In the genomic region with DNA sequence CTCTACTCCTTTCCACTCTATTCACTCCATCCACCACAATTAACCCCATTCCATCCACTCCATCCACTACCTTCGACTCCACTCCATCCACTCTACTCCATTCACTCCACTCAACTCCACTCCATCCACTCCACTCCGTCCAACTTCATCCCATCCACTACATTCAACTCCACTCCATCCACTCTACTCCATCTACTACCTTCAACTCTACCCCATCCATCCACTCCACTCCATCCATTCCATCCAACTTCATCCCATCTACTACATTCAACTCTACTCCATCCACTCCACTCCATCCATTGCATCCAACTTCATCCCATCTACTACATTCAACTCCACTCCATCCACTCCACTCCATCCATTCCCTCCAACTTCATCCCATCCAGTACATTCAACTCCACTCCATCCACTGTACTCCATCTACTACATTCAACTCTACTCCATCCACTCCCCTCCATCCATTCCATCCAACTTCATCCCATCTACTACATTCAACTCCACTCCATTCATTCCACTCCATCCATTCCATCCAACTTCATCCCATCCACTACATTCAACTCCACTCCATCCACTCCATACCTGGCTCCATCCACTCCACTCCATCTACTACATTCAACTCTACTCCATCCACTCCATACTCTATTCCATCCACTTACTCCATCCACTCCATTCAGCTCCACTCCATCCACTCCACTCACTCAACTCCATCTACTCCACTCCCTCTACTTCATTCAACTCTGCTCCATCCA, we compare ENCODE assay signal across 1 cellular context.
TF ChIP-seq lines count a peak whose summit lies in the region.

No MANE protein-coding gene starts in this region.

TF ChIP-seq in K562, 482 proteins besides CTCF, POLR2A, EP300 and RAD21:
- peak; percentile 95 for TF ChIP-seq NEUROD1 (IDR thresholded peaks at IDR 0.05; ENCODE audit: borderline replicate concordance, low read depth, low read length, partially characterized antibody)
- TF ChIP-seq, protein P1, sequence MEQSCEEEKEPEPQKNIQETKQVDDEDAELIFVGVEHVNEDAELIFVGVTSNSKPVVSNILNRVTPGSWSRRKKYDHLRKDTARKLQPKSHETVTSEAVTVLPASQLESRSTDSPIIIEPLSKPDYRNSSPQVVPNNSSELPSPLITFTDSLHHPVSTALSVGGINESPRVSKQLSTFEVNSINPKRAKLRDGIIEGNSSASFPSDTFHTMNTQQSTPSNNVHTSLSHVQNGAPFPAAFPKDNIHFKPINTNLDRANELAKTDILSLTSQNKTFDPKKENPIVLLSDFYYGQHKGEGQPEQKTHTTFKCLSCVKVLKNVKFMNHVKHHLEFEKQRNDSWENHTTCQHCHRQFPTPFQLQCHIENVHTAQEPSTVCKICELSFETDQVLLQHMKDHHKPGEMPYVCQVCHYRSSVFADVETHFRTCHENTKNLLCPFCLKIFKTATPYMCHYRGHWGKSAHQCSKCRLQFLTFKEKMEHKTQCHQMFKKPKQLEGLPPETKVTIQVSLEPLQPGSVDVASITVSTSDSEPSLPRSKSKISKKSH (CRISPR knock-in tag; IDR thresholded peaks at IDR 0.05), result no peak
- TF ChIP-seq EP400 (IDR thresholded peaks at IDR 0.05), result no peak
- TF ChIP-seq, protein P2, sequence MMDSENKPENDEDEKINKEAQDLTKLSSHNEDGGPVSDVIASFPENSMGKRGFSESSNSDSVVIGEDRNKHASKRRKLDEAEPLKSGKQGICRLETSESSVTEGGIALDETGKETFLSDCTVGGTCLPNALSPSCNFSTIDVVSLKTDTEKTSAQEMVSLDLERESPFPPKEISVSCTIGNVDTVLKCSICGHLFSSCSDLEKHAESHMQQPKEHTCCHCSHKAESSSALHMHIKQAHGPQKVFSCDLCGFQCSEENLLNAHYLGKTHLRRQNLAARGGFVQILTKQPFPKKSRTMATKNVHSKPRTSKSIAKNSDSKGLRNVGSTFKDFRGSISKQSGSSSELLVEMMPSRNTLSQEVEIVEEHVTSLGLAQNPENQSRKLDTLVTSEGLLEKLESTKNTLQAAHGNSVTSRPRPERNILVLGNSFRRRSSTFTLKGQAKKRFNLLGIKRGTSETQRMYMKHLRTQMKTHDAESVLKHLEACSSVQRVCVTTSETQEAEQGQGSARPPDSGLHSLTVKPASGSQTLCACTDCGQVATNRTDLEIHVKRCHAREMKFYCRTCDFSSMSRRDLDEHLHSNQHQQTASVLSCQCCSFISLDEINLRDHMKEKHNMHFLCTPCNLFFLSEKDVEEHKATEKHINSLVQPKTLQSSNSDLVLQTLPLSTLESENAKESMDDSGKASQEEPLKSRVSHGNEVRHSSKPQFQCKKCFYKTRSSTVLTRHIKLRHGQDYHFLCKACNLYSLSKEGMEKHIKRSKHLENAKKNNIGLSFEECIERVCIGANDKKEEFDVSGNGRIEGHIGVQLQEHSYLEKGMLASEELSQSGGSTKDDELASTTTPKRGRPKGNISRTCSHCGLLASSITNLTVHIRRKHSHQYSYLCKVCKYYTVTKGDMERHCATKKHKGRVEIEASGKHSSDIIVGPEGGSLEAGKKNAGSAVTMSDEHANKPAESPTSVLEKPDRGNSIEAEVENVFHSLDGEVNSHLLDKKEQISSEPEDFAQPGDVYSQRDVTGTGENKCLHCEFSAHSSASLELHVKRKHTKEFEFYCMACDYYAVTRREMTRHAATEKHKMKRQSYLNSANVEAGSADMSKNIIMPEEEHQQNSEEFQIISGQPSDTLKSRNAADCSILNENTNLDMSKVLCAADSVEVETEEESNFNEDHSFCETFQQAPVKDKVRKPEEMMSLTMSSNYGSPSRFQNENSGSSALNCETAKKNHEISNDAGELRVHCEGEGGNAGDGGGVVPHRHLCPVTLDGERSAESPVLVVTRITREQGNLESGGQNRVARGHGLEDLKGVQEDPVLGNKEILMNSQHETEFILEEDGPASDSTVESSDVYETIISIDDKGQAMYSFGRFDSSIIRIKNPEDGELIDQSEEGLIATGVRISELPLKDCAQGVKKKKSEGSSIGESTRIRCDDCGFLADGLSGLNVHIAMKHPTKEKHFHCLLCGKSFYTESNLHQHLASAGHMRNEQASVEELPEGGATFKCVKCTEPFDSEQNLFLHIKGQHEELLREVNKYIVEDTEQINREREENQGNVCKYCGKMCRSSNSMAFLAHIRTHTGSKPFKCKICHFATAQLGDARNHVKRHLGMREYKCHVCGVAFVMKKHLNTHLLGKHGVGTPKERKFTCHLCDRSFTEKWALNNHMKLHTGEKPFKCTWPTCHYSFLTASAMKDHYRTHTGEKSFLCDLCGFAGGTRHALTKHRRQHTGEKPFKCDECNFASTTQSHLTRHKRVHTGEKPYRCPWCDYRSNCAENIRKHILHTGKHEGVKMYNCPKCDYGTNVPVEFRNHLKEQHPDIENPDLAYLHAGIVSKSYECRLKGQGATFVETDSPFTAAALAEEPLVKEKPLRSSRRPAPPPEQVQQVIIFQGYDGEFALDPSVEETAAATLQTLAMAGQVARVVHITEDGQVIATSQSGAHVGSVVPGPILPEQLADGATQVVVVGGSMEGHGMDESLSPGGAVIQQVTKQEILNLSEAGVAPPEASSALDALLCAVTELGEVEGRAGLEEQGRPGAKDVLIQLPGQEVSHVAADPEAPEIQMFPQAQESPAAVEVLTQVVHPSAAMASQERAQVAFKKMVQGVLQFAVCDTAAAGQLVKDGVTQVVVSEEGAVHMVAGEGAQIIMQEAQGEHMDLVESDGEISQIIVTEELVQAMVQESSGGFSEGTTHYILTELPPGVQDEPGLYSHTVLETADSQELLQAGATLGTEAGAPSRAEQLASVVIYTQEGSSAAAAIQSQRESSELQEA (IDR thresholded peaks at IDR 0.05; ENCODE audit: low read depth), result no peak
- no peak for TF ChIP-seq PHF8 (IDR thresholded peaks at IDR 0.05; ENCODE audit: borderline replicate concordance, low read length)
- TF ChIP-seq NCOA6 (IDR thresholded peaks at IDR 0.05), result no peak
- TF ChIP-seq MCM3 (IDR thresholded peaks at IDR 0.05), result no peak
- TF ChIP-seq, protein P3, sequence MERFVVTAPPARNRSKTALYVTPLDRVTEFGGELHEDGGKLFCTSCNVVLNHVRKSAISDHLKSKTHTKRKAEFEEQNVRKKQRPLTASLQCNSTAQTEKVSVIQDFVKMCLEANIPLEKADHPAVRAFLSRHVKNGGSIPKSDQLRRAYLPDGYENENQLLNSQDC (CRISPR knock-in tag; IDR thresholded peaks at IDR 0.05), result no peak
- no peak for TF ChIP-seq LCOR (CRISPR knock-in tag; IDR thresholded peaks at IDR 0.05)
- no peak for TF ChIP-seq PHTF2 (CRISPR knock-in tag; IDR thresholded peaks at IDR 0.05)
- TF ChIP-seq HDAC3 (IDR thresholded peaks at IDR 0.05; ENCODE audit: borderline replicate concordance, partially characterized antibody), result peak; percentile 37
- no peak for TF ChIP-seq EWSR1 (IDR thresholded peaks at IDR 0.05; ENCODE audit: borderline replicate concordance, low read depth, partially characterized antibody)
- no peak for TF ChIP-seq ZNF75A (CRISPR knock-in tag; IDR thresholded peaks at IDR 0.05)
- TF ChIP-seq TOE1 (IDR thresholded peaks at IDR 0.05; ENCODE audit: borderline replicate concordance), result peak; percentile 41; the same call in 1 of the 2 replicates
- TF ChIP-seq TOE1 (CRISPR knock-in tag; IDR thresholded peaks at IDR 0.05; ENCODE audit: borderline replicate concordance, low read depth), result no peak
- TF ChIP-seq TAF7 (tag; IDR thresholded peaks at IDR 0.05), result no peak
